Comparison of ENCODE assay signal across 1 cellular context in genomic region chr1:48940946-48941732, GRCh38.
TF ChIP-seq lines count a peak whose summit lies in the region.

No MANE protein-coding gene starts in this region.

TF ChIP-seq in HepG2, 621 proteins besides CTCF, POLR2A, EP300 and RAD21 (continued from another document):
- TF ChIP-seq CSRNP1 (CRISPR knock-in tag; IDR thresholded peaks at IDR 0.05), result no peak
